13 cellular contexts compared by ENCODE assay signal in the genomic region with DNA sequence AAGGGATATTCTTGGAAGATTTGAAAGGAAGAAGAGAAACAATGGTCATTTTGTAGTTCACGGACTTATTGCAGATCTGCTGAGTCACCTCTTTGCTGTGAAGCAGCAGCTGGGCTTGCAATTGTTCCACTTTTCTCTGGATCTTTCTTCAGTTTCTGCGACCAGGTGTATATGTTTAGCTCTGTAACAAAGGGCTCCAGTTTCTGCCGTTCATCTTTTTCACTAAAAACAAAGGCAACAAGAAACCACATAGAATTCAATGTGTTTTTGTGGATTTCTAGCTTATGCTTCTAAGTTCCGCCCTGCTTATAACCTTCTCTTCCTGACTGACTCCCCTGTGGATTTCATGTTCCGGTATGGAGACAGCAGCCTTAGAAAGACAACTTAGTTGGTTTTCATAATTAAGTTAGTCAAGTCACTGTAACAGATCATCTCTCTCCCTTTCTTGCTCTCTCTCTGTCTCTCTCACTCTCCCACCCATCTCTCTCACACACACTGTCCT.
A peak's percentile ranks its signal among the peaks of the same experiment; 100 is the strongest.
DNase-seq lines count a peak whose midpoint lies in the region; ATAC-seq and TF ChIP-seq lines count a peak whose summit lies in the region.
"Had no signal": no experiment of that assay in that cellular context is flagged by ENCODE, and none has a peak within 500 bp of the region (broad histone marks: within the 10 kb centered on the region; RNA-seq: fewer than 3 reads in every experiment).

No MANE protein-coding gene starts in this region.

- CTCF ChIA-PET in Calu3 (lab: Charles Lee): no interaction called here
- CTCF ChIA-PET in activated CD8-positive, alpha-beta T cell treated with anti-CD3 and anti-CD28 coated beads for 36 hours (lab: Charles Lee): no interaction called here

- H3K4me3 ChIP-seq in MM.1S (ENCODE audit: low read length) (peak overlapping the region; percentile 25), cardiac fibroblast (replicated peaks in 1 of 2; ENCODE audit: low read depth in 2 of 2, low read length in 2 of 2) (peak overlapping the region in 1 of 2 donors; percentile 2)
- no peak overlapping the region for H3K4me3 ChIP-seq in effector memory CD4-positive, alpha-beta T cell (ENCODE audit: insufficient read depth, low read depth, low read length, poor library complexity, severe bottlenecking)
- H3K4me3 ChIP-seq: left lung had no signal

- no peaks in the 10 kb centered on the region for H3K27me3 ChIP-seq in MM.1S (replicated peaks; ENCODE audit: insufficient read depth, low read length)
- no peaks in the 10 kb centered on the region for H3K27me3 ChIP-seq in effector memory CD4-positive, alpha-beta T cell (replicated peaks; ENCODE audit: control insufficient read depth, insufficient read depth, low read length, poor library complexity, severe bottlenecking)
- H3K27me3 ChIP-seq: left lung had no signal

- POLR2A ChIA-PET in activated CD8-positive, alpha-beta T cell treated with anti-CD3 and anti-CD28 coated beads for 36 hours (lab: Charles Lee): no interaction called here

- BruUV-seq in Calu3 (replicated peaks; lab: Mats Ljungman, UMichigan): no TSS peak

- peak overlapping the region; percentile 29 for H2AFZ ChIP-seq in MM.1S (ENCODE audit: low read length)

- peak overlapping the region; percentile 55; the same call in 1 of the 2 replicates for H3K27ac ChIP-seq in MM.1S (ENCODE audit: low read length)
- H3K27ac ChIP-seq in effector memory CD4-positive, alpha-beta T cell (ENCODE audit: insufficient read depth, low read length, poor library complexity, severe bottlenecking): no peak overlapping the region
- H3K27ac ChIP-seq: left lung had no signal

- intact Hi-C loops in Calu3 (cut with micrococcal nuclease; ENCODE audit: unreplicated experiment): no loop called here
- intact Hi-C loops in activated CD8-positive, alpha-beta T cell treated with anti-CD3 and anti-CD28 coated beads for 36 hours (cut with micrococcal nuclease): no loop called here

- ATAC-seq in activated CD8-positive, alpha-beta T cell treated with anti-CD3 and anti-CD28 coated beads for 36 hours: no peak
- ATAC-seq in GM18502 (IDR thresholded peaks at IDR 0.05; ENCODE audit: poor library complexity, unreplicated experiment): no peak
- ATAC-seq: HCT116, left lung had no signal

- no peak for TF ChIP-seq CTCF in Calu3 (IDR thresholded peaks at IDR 0.05; ENCODE audit: unreplicated experiment)
- TF ChIP-seq CTCF in MM.1S (IDR thresholded peaks at IDR 0.05; ENCODE audit: low read length): no peak
- TF ChIP-seq CTCF in cardiac fibroblast (IDR thresholded peaks at IDR 0.05; ENCODE audit: low read depth, low read length): no peak
- TF ChIP-seq CTCF in nephron (IDR thresholded peaks at IDR 0.05; ENCODE audit: unreplicated experiment in 3 of 3): no peak
- TF ChIP-seq CTCF in activated CD8-positive, alpha-beta T cell treated with anti-CD3 and anti-CD28 coated beads for 36 hours (IDR thresholded peaks at IDR 0.05): no peak

- no peaks in the 10 kb centered on the region for H3K9me3 ChIP-seq in MM.1S (replicated peaks; ENCODE audit: insufficient read depth, low read length)
- no peaks in the 10 kb centered on the region for H3K9me3 ChIP-seq in effector memory CD4-positive, alpha-beta T cell (ENCODE audit: control insufficient read depth, low read length)
- H3K9me3 ChIP-seq: left lung had no signal

- no peaks in the 10 kb centered on the region for H4K20me1 ChIP-seq in MM.1S (ENCODE audit: insufficient read depth, low read length)

- H3K4me3 Mint-ChIP-seq in Calu3 (ENCODE audit: low read depth, unreplicated experiment) (no peak overlapping the region), nephron (peak overlapping the region in 1 of 3 experiments; percentile 4)
- H3K4me3 Mint-ChIP-seq in activated CD8-positive, alpha-beta T cell treated with anti-CD3 and anti-CD28 coated beads for 36 hours: no peak overlapping the region
- H3K4me3 Mint-ChIP-seq: CD14-positive monocyte had no signal

- 0 out of 2 replicates have a peak, but pooled peaks cover 7% of the 10 kb centered on the region for H3K4me1 ChIP-seq in MM.1S (ENCODE audit: low read length)
- H3K4me1 ChIP-seq in effector memory CD4-positive, alpha-beta T cell (ENCODE audit: control insufficient read depth, insufficient read depth, low read length, poor library complexity, severe bottlenecking): no peaks in the 10 kb centered on the region
- H3K4me1 ChIP-seq: left lung had no signal

- H3K9me3 Mint-ChIP-seq in Calu3 (ENCODE audit: low read depth, unreplicated experiment): peaks cover 3% of the 10 kb centered on the region
- no peaks in the 10 kb centered on the region for H3K9me3 Mint-ChIP-seq in nephron
- H3K9me3 Mint-ChIP-seq in activated CD8-positive, alpha-beta T cell treated with anti-CD3 and anti-CD28 coated beads for 36 hours: peaks cover 2% of the 10 kb centered on the region

- H3K36me3 Mint-ChIP-seq in Calu3 (ENCODE audit: insufficient read depth, unreplicated experiment): no peaks in the 10 kb centered on the region
- H3K36me3 Mint-ChIP-seq in nephron (ENCODE audit: low read depth): no peaks in the 10 kb centered on the region
- no peaks in the 10 kb centered on the region for H3K36me3 Mint-ChIP-seq in activated CD8-positive, alpha-beta T cell treated with anti-CD3 and anti-CD28 coated beads for 36 hours (ENCODE audit: low read depth)
- H3K36me3 Mint-ChIP-seq: CD14-positive monocyte had no signal

- H3K4me2 ChIP-seq in MM.1S (ENCODE audit: low read depth, low read length): peak overlapping the region; percentile 34

- H3K36me3 ChIP-seq in MM.1S (replicated peaks; ENCODE audit: insufficient read depth, low read length): no peaks in the 10 kb centered on the region
- no peaks in the 10 kb centered on the region for H3K36me3 ChIP-seq in effector memory CD4-positive, alpha-beta T cell (ENCODE audit: control insufficient read depth, insufficient read depth, low read length)
- H3K36me3 ChIP-seq: left lung had no signal

- H3K4me1 Mint-ChIP-seq in Calu3 (ENCODE audit: low read depth, unreplicated experiment) (peaks cover 9% of the 10 kb centered on the region), nephron (peaks cover 23% of the 10 kb centered on the region)
- H3K4me1 Mint-ChIP-seq in activated CD8-positive, alpha-beta T cell treated with anti-CD3 and anti-CD28 coated beads for 36 hours (ENCODE audit: low read depth): no peaks in the 10 kb centered on the region
- H3K4me1 Mint-ChIP-seq: CD14-positive monocyte had no signal

- no peak for DNase-seq in Calu3
- peak; percentile 80 for DNase-seq in MM.1S
- DNase-seq in cardiac fibroblast (ENCODE audit: low read depth in 2 of 2): peak; percentile 44 to 70
- DNase-seq in NCI-H345 (lab: John Stamatoyannopoulos, UW): no peak
- DNase-seq in effector memory CD4-positive, alpha-beta T cell: no peak
- DNase-seq in activated CD8-positive, alpha-beta T cell treated with anti-CD3 and anti-CD28 coated beads for 36 hours: no peak
- DNase-seq: activated T-cell treated with anti-CD3 and anti-CD28 coated beads for 4 hours, left lung, NCI-H1048 had no signal

- H3K9me2 ChIP-seq in MM.1S (replicated peaks; ENCODE audit: insufficient read depth, low read length): no peaks in the 10 kb centered on the region

- no peaks in the 10 kb centered on the region for H3K27me3 Mint-ChIP-seq in Calu3 (ENCODE audit: unreplicated experiment)
- H3K27me3 Mint-ChIP-seq in nephron (ENCODE audit: low read depth): no peaks in the 10 kb centered on the region
- no peaks in the 10 kb centered on the region for H3K27me3 Mint-ChIP-seq in activated CD8-positive, alpha-beta T cell treated with anti-CD3 and anti-CD28 coated beads for 36 hours

- peak overlapping the region; percentile 7; the same call in 1 of the 2 replicates for H3K9ac ChIP-seq in MM.1S (ENCODE audit: low read length)

- 0 out of 2 replicates have a peak, but pooled peaks cover 7% of the 10 kb centered on the region for H3F3A ChIP-seq in MM.1S (ENCODE audit: insufficient read depth, low read length)

- H3K79me2 ChIP-seq in MM.1S (ENCODE audit: low read length): no peaks in the 10 kb centered on the region

- H3K27ac Mint-ChIP-seq in Calu3 (ENCODE audit: unreplicated experiment): peak overlapping the region; percentile 54
- peak overlapping the region; percentile 7 to 82 (median 72) for H3K27ac Mint-ChIP-seq in nephron
- no peak overlapping the region for H3K27ac Mint-ChIP-seq in activated CD8-positive, alpha-beta T cell treated with anti-CD3 and anti-CD28 coated beads for 36 hours
- H3K27ac Mint-ChIP-seq: CD14-positive monocyte had no signal

Comparison
In these comparisons a context has a peak if more than half of its experiments do, and no peak if none do; other contexts are left out.
1. DNase-seq: peak in MM.1S (single experiment) and cardiac fibroblast (2 of 2); none in Calu3 (single experiment), NCI-H345 (single experiment), effector memory CD4-positive, alpha-beta T cell (0 of 3) and activated CD8-positive, alpha-beta T cell treated with anti-CD3 and anti-CD28 coated beads for 36 hours (single experiment).